Comparison of ENCODE assay signal across 1 cellular context in genomic region chr19:54102421-54103169, GRCh38.
TF ChIP-seq lines count a peak whose summit lies in the region.

Gene NDUFA3, plus strand, starts transcription at chr19:54102855. Its CDS starts 24 bp downstream, at chr19:54102879.

TF ChIP-seq in K562, 482 proteins besides CTCF, POLR2A, EP300 and RAD21 (continued from another document and continues in another):
- no peak for TF ChIP-seq KDM4B (IDR thresholded peaks at IDR 0.05; ENCODE audit: borderline replicate concordance in 2 of 2, low read depth in 1 of 2)
- TF ChIP-seq ZKSCAN1 (IDR thresholded peaks at IDR 0.05; ENCODE audit: low read depth, low read length), result peak; percentile 12; the same call in 1 of the 2 replicates
- TF ChIP-seq SIX5 (IDR thresholded peaks at IDR 0.05; ENCODE audit: borderline replicate concordance in 1 of 2, insufficient read depth in 1 of 2, low read depth in 1 of 2, low read length in 2 of 2), result peak; percentile 85 to 86
- peak; percentile 87; the same call in 1 of the 2 replicates for TF ChIP-seq CC2D1A (IDR thresholded peaks at IDR 0.05)
- TF ChIP-seq CBFB (CRISPR knock-in tag; IDR thresholded peaks at IDR 0.05), result 0 out of 2 replicates have a peak, but pooled peaks have one; percentile 29
- TF ChIP-seq SREBF1 (IDR thresholded peaks at IDR 0.05; ENCODE audit: borderline replicate concordance, low read depth, low read length), result peak; percentile 68; the same call in 1 of the 2 replicates
- peak; percentile 93 for TF ChIP-seq C11orf30 (IDR thresholded peaks at IDR 0.05; ENCODE audit: low read depth)
- TF ChIP-seq, protein P1, sequence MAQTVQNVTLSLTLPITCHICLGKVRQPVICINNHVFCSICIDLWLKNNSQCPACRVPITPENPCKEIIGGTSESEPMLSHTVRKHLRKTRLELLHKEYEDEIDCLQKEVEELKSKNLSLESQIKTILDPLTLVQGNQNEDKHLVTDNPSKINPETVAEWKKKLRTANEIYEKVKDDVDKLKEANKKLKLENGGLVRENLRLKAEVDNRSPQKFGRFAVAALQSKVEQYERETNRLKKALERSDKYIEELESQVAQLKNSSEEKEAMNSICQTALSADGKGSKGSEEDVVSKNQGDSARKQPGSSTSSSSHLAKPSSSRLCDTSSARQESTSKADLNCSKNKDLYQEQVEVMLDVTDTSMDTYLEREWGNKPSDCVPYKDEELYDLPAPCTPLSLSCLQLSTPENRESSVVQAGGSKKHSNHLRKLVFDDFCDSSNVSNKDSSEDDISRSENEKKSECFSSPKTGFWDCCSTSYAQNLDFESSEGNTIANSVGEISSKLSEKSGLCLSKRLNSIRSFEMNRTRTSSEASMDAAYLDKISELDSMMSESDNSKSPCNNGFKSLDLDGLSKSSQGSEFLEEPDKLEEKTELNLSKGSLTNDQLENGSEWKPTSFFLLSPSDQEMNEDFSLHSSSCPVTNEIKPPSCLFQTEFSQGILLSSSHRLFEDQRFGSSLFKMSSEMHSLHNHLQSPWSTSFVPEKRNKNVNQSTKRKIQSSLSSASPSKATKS (CRISPR knock-in tag; IDR thresholded peaks at IDR 0.05), result no peak
- peak; percentile 72; the same call in 1 of the 2 replicates for TF ChIP-seq SPI1 (IDR thresholded peaks at IDR 0.05; ENCODE audit: borderline replicate concordance, low read depth, low read length)
- peak; percentile 82 for TF ChIP-seq POLR2B (IDR thresholded peaks at IDR 0.05; ENCODE audit: low read depth, partially characterized antibody)
- peak; percentile 68; the same call in 1 of the 2 replicates for TF ChIP-seq BHLHE40 (IDR thresholded peaks at IDR 0.05; ENCODE audit: low read length)
- TF ChIP-seq TOE1 (IDR thresholded peaks at IDR 0.05; ENCODE audit: borderline replicate concordance), result peak; percentile 31; the same call in 1 of the 2 replicates
- no peak for TF ChIP-seq TOE1 (CRISPR knock-in tag; IDR thresholded peaks at IDR 0.05; ENCODE audit: borderline replicate concordance, low read depth)
- TF ChIP-seq MAFG (tag; conservative IDR thresholded peaks at IDR 0.05), result no peak
- TF ChIP-seq, protein P2, sequence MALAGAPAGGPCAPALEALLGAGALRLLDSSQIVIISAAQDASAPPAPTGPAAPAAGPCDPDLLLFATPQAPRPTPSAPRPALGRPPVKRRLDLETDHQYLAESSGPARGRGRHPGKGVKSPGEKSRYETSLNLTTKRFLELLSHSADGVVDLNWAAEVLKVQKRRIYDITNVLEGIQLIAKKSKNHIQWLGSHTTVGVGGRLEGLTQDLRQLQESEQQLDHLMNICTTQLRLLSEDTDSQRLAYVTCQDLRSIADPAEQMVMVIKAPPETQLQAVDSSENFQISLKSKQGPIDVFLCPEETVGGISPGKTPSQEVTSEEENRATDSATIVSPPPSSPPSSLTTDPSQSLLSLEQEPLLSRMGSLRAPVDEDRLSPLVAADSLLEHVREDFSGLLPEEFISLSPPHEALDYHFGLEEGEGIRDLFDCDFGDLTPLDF (CRISPR knock-in tag; IDR thresholded peaks at IDR 0.05), result peak; percentile 21; the same call in 1 of the 2 replicates
- peak; percentile 55; the same call in 1 of the 2 replicates for TF ChIP-seq ZNF24 (IDR thresholded peaks at IDR 0.05)
- TF ChIP-seq PYGO2 (tag; IDR thresholded peaks at IDR 0.05), result 0 out of 2 replicates have a peak, but pooled peaks have one; percentile 52
- peak; percentile 84; the same call in 1 of the 2 replicates for TF ChIP-seq GABPB1 (CRISPR knock-in tag; IDR thresholded peaks at IDR 0.05)
- peak; percentile 100 for TF ChIP-seq NRF1 (conservative IDR thresholded peaks at IDR 0.05 in 1 of 2, IDR thresholded peaks at IDR 0.05 in 1 of 2)
- peak; percentile 53; the same call in 1 of the 2 replicates for TF ChIP-seq GABPA (tag; conservative IDR thresholded peaks at IDR 0.05; ENCODE audit: low read depth)
- TF ChIP-seq FOXK2 (conservative IDR thresholded peaks at IDR 0.05 in 1 of 2, IDR thresholded peaks at IDR 0.05 in 1 of 2; ENCODE audit: low read depth in 2 of 2), result peak; percentile 61 to 69; a peak in 2 of 4 replicates
- peak; percentile 99 for TF ChIP-seq HCFC1 (IDR thresholded peaks at IDR 0.05; ENCODE audit: low read depth, low read length)
- peak; percentile 84 for TF ChIP-seq ZNF3 (CRISPR knock-in tag; IDR thresholded peaks at IDR 0.05)
- peak; percentile 96 for TF ChIP-seq MEIS2 (IDR thresholded peaks at IDR 0.05; ENCODE audit: partially characterized antibody)
- TF ChIP-seq SAFB2 (IDR thresholded peaks at IDR 0.05; ENCODE audit: borderline replicate concordance, low read depth, low read length, severe bottlenecking), result no peak
- no peak for TF ChIP-seq BDP1 (IDR thresholded peaks at IDR 0.05; ENCODE audit: insufficient read depth, insufficient read length)
- TF ChIP-seq, protein P3, sequence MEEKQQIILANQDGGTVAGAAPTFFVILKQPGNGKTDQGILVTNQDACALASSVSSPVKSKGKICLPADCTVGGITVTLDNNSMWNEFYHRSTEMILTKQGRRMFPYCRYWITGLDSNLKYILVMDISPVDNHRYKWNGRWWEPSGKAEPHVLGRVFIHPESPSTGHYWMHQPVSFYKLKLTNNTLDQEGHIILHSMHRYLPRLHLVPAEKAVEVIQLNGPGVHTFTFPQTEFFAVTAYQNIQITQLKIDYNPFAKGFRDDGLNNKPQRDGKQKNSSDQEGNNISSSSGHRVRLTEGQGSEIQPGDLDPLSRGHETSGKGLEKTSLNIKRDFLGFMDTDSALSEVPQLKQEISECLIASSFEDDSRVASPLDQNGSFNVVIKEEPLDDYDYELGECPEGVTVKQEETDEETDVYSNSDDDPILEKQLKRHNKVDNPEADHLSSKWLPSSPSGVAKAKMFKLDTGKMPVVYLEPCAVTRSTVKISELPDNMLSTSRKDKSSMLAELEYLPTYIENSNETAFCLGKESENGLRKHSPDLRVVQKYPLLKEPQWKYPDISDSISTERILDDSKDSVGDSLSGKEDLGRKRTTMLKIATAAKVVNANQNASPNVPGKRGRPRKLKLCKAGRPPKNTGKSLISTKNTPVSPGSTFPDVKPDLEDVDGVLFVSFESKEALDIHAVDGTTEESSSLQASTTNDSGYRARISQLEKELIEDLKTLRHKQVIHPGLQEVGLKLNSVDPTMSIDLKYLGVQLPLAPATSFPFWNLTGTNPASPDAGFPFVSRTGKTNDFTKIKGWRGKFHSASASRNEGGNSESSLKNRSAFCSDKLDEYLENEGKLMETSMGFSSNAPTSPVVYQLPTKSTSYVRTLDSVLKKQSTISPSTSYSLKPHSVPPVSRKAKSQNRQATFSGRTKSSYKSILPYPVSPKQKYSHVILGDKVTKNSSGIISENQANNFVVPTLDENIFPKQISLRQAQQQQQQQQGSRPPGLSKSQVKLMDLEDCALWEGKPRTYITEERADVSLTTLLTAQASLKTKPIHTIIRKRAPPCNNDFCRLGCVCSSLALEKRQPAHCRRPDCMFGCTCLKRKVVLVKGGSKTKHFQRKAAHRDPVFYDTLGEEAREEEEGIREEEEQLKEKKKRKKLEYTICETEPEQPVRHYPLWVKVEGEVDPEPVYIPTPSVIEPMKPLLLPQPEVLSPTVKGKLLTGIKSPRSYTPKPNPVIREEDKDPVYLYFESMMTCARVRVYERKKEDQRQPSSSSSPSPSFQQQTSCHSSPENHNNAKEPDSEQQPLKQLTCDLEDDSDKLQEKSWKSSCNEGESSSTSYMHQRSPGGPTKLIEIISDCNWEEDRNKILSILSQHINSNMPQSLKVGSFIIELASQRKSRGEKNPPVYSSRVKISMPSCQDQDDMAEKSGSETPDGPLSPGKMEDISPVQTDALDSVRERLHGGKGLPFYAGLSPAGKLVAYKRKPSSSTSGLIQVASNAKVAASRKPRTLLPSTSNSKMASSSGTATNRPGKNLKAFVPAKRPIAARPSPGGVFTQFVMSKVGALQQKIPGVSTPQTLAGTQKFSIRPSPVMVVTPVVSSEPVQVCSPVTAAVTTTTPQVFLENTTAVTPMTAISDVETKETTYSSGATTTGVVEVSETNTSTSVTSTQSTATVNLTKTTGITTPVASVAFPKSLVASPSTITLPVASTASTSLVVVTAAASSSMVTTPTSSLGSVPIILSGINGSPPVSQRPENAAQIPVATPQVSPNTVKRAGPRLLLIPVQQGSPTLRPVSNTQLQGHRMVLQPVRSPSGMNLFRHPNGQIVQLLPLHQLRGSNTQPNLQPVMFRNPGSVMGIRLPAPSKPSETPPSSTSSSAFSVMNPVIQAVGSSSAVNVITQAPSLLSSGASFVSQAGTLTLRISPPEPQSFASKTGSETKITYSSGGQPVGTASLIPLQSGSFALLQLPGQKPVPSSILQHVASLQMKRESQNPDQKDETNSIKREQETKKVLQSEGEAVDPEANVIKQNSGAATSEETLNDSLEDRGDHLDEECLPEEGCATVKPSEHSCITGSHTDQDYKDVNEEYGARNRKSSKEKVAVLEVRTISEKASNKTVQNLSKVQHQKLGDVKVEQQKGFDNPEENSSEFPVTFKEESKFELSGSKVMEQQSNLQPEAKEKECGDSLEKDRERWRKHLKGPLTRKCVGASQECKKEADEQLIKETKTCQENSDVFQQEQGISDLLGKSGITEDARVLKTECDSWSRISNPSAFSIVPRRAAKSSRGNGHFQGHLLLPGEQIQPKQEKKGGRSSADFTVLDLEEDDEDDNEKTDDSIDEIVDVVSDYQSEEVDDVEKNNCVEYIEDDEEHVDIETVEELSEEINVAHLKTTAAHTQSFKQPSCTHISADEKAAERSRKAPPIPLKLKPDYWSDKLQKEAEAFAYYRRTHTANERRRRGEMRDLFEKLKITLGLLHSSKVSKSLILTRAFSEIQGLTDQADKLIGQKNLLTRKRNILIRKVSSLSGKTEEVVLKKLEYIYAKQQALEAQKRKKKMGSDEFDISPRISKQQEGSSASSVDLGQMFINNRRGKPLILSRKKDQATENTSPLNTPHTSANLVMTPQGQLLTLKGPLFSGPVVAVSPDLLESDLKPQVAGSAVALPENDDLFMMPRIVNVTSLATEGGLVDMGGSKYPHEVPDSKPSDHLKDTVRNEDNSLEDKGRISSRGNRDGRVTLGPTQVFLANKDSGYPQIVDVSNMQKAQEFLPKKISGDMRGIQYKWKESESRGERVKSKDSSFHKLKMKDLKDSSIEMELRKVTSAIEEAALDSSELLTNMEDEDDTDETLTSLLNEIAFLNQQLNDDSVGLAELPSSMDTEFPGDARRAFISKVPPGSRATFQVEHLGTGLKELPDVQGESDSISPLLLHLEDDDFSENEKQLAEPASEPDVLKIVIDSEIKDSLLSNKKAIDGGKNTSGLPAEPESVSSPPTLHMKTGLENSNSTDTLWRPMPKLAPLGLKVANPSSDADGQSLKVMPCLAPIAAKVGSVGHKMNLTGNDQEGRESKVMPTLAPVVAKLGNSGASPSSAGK (IDR thresholded peaks at IDR 0.05), result no peak
- peak; percentile 4; the same call in 1 of the 2 replicates for TF ChIP-seq MAFK (IDR thresholded peaks at IDR 0.05; ENCODE audit: low read length)
- TF ChIP-seq HDGF (IDR thresholded peaks at IDR 0.05), result peak; percentile 100; the same call in 1 of the 2 replicates
- peak; percentile 72 for TF ChIP-seq NKRF (IDR thresholded peaks at IDR 0.05; ENCODE audit: borderline replicate concordance)
- TF ChIP-seq SIN3B (IDR thresholded peaks at IDR 0.05; ENCODE audit: low read depth), result peak; percentile 91
- peak; percentile 62 for TF ChIP-seq MTA1 (IDR thresholded peaks at IDR 0.05; ENCODE audit: borderline replicate concordance)
- 0 out of 2 replicates have a peak, but pooled peaks have one; percentile 63 for TF ChIP-seq TRIM28 (IDR thresholded peaks at IDR 0.05)
- TF ChIP-seq ZC3H8 (IDR thresholded peaks at IDR 0.05), result no peak
- TF ChIP-seq MBD2 (IDR thresholded peaks at IDR 0.05; ENCODE audit: borderline replicate concordance, low read depth), result peak; percentile 86
- TF ChIP-seq, protein P4, sequence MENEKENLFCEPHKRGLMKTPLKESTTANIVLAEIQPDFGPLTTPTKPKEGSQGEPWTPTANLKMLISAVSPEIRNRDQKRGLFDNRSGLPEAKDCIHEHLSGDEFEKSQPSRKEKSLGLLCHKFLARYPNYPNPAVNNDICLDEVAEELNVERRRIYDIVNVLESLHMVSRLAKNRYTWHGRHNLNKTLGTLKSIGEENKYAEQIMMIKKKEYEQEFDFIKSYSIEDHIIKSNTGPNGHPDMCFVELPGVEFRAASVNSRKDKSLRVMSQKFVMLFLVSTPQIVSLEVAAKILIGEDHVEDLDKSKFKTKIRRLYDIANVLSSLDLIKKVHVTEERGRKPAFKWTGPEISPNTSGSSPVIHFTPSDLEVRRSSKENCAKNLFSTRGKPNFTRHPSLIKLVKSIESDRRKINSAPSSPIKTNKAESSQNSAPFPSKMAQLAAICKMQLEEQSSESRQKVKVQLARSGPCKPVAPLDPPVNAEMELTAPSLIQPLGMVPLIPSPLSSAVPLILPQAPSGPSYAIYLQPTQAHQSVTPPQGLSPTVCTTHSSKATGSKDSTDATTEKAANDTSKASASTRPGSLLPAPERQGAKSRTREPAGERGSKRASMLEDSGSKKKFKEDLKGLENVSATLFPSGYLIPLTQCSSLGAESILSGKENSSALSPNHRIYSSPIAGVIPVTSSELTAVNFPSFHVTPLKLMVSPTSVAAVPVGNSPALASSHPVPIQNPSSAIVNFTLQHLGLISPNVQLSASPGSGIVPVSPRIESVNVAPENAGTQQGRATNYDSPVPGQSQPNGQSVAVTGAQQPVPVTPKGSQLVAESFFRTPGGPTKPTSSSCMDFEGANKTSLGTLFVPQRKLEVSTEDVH (IDR thresholded peaks at IDR 0.05; ENCODE audit: low read depth, partially characterized antibody), result peak; percentile 42
- peak; percentile 90 for TF ChIP-seq CREB3L1 (IDR thresholded peaks at IDR 0.05; ENCODE audit: borderline replicate concordance, low read depth)
- TF ChIP-seq ZNF140 (CRISPR knock-in tag; IDR thresholded peaks at IDR 0.05), result no peak
- no peak for TF ChIP-seq NFXL1 (CRISPR knock-in tag; IDR thresholded peaks at IDR 0.05)
- no peak for TF ChIP-seq TSC22D4 (tag; IDR thresholded peaks at IDR 0.05)
- peak; percentile 57 for TF ChIP-seq RBM39 (optimal IDR thresholded peaks at IDR 0.05; ENCODE audit: low read depth, low read length)
